Comparison of ENCODE assay signal across 1 cellular context in genomic region chr22:36881504-36882245, GRCh38.
TF ChIP-seq lines count a peak whose summit lies in the region.

No MANE protein-coding gene starts in this region.

TF ChIP-seq in GM23338, 12 proteins besides CTCF, POLR2A, EP300 and RAD21 (continued from another document):
- TF ChIP-seq ZNF462 (CRISPR knock-in tag; IDR thresholded peaks at IDR 0.05) (no peak), ZNF331 (CRISPR knock-in tag; IDR thresholded peaks at IDR 0.05; ENCODE audit: low read depth) (no peak), EZH2phosphoT487 (IDR thresholded peaks at IDR 0.05; ENCODE audit: unreplicated experiment) (no peak), ZNF114 (CRISPR knock-in tag; IDR thresholded peaks at IDR 0.05) (no peak), REST (IDR thresholded peaks at IDR 0.05; ENCODE audit: unreplicated experiment) (no peak), EZH2 (IDR thresholded peaks at IDR 0.05; ENCODE audit: low read depth, unreplicated experiment) (no peak)
